Comparison of ENCODE assay signal across 1 cellular context in the genomic region with DNA sequence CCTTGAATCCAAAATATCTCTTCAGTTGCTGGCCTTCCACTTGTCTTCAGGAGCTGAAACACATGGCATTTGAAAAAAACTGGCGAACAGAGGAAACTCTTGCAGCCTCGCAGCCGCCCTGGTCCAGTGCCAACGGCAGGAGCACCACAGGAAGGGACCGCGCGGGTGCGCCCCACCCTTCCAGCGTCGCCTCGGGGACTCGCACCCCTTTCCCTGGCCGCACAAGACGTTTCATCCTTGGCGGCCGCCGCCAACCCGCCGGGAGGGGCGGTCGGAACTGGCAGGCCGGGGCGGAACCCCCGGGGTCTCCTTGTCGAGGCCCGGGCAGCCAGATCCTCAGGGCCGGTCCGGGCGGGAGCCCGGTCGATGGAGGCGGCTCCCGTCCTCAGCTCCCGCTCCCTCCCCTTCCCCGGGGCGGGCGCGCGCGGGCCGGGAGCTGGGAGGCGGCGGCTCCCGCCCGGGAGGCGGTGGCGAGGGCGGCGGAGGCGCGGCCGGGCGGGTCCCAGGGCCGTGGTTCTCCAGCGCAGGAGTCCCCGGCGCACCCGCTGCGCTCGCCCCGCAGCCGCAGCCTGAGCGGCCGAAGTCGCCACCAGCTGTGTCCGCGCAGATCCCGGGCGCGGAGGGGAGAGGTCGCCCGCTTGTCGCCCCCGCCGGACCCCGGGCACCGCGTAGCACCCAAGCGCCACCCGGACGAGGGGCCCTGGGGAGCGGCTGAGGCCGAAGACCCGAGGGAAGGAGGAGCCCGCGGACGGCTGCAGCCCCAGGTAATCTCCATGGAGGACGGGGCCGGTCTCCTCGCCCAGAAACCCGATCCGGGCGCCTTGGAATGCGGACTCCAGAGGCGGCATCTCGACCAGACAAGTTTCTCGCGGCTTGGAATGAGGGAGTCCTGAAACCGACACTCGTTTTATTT.
TF ChIP-seq lines count a peak whose summit lies in the region.

No MANE protein-coding gene starts in this region.

TF ChIP-seq in WTC11, 78 proteins besides CTCF, POLR2A, EP300 and RAD21 (continued from another document):
- no peak for TF ChIP-seq FOXJ3 (CRISPR knock-in tag; IDR thresholded peaks at IDR 0.05; ENCODE audit: borderline replicate concordance)
- TF ChIP-seq, protein P1, sequence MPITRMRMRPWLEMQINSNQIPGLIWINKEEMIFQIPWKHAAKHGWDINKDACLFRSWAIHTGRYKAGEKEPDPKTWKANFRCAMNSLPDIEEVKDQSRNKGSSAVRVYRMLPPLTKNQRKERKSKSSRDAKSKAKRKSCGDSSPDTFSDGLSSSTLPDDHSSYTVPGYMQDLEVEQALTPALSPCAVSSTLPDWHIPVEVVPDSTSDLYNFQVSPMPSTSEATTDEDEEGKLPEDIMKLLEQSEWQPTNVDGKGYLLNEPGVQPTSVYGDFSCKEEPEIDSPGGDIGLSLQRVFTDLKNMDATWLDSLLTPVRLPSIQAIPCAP (CRISPR knock-in tag; IDR thresholded peaks at IDR 0.05), result no peak
